Comparison of ENCODE assay signal across 10 cellular contexts in genomic region chr1:77514871-77515776, GRCh38.
DNase-seq lines count a peak whose midpoint lies in the region; TF ChIP-seq lines count a peak whose summit lies in the region.
"Had no signal": no experiment of that assay in that cellular context is flagged by ENCODE, and none has a peak within 500 bp of the region (broad histone marks: within the 10 kb centered on the region; RNA-seq: fewer than 3 reads in every experiment).

No MANE protein-coding gene starts in this region.

- H3K9me3 Mint-ChIP-seq in type B pancreatic cell: no peaks in the 10 kb centered on the region

- no peak overlapping the region for H3K4me3 Mint-ChIP-seq in type B pancreatic cell
- H3K4me3 Mint-ChIP-seq: IgD-negative memory B cell had no signal

- no peaks in the 10 kb centered on the region for H3K36me3 Mint-ChIP-seq in type B pancreatic cell
- H3K36me3 Mint-ChIP-seq: IgD-negative memory B cell had no signal

- H3K27me3 Mint-ChIP-seq in type B pancreatic cell: no peaks in the 10 kb centered on the region
- H3K27me3 Mint-ChIP-seq: IgD-negative memory B cell had no signal

- peak overlapping the region; percentile 54 for H3K27ac Mint-ChIP-seq in type B pancreatic cell
- H3K27ac Mint-ChIP-seq: IgD-negative memory B cell had no signal

- DNase-seq in DMS 273 (lab: John Stamatoyannopoulos, UW; ENCODE audit: unreplicated experiment) (peak; percentile 5), DMS 273 treated with DMSO at 0.1 percent for 48 hours (lab: John Stamatoyannopoulos, UW) (no peak), amniotic epithelial cell (ENCODE audit: low read depth) (peak; percentile 65), inferior parietal cortex (ENCODE audit: extremely low spot score) (peak; percentile 60), type B pancreatic cell (ENCODE audit: extremely low spot score, unreplicated experiment) (no peak), GF-D8 (lab: John Stamatoyannopoulos, UW) (no peak), LoVo (ENCODE audit: low spot score) (no peak), NCI-H1105 (lab: John Stamatoyannopoulos, UW) (no peak)
- DNase-seq: aorta had no signal

- TF ChIP-seq CTCF in type B pancreatic cell (conservative IDR thresholded peaks at IDR 0.05): no peak

- peaks cover 14% of the 10 kb centered on the region for H3K4me1 Mint-ChIP-seq in type B pancreatic cell (ENCODE audit: unreplicated experiment)
- H3K4me1 Mint-ChIP-seq: IgD-negative memory B cell had no signal

Comparison
In these comparisons a context has a peak if more than half of its experiments do, and no peak if none do; other contexts are left out.
1. DNase-seq: peak in DMS 273 (single experiment), amniotic epithelial cell (single experiment) and inferior parietal cortex (single experiment); none in DMS 273 treated with DMSO at 0.1 percent for 48 hours (single experiment), type B pancreatic cell (single experiment), GF-D8 (single experiment), LoVo (single experiment) and NCI-H1105 (single experiment).